In genomic region chr2:178477443-178478099, GRCh38 we compare ENCODE assay signal across 8 cellular contexts. TPM values are rescaled to one million over a fixed set of nuclear protein-coding genes. Genes with fewer than 3 reads are reported as not detected.
DNase-seq lines count a peak whose midpoint lies in the region; ATAC-seq and TF ChIP-seq lines count a peak whose summit lies in the region.

No MANE protein-coding gene starts in this region.

- DNase-seq in SIG-M5 treated with dmso at 0.1 percent for 504 hours (lab: John Stamatoyannopoulos, UW; ENCODE audit: unreplicated experiment) (peak; percentile 21), SIG-M5 (lab: John Stamatoyannopoulos, UW) (no peak), hepatic stellate cell (ENCODE audit: low spot score) (peak; percentile 9), NCI-H2081 treated with DMSO at 0.1 percent for 48 hours (lab: John Stamatoyannopoulos, UW) (no peak), posterior vena cava (ENCODE audit: low spot score) (no peak)

- peak overlapping the region; percentile 90 for H2AFZ ChIP-seq in SU-DHL-6 (ENCODE audit: low read depth, low read length, severe bottlenecking)

- H3F3A ChIP-seq in SU-DHL-6 (ENCODE audit: insufficient read depth), result peaks cover 21% of the 10 kb centered on the region

- H3K9ac ChIP-seq in SU-DHL-6 (ENCODE audit: low read length) (peak overlapping the region; percentile 75), subcutaneous abdominal adipose tissue (ENCODE audit: low read length in 5 of 5) (peak overlapping the region; percentile 68 to 95 (median 72))

- no peak for ATAC-seq in HG03039 (IDR thresholded peaks at IDR 0.05; ENCODE audit: unreplicated experiment)

- H3K4me3 ChIP-seq in SU-DHL-6 (ENCODE audit: insufficient read depth, low read length, poor library complexity, severe bottlenecking), result peak overlapping the region; percentile 83
- peak overlapping the region; percentile 85 to 99 (median 95) for H3K4me3 ChIP-seq in subcutaneous abdominal adipose tissue (ENCODE audit: low read depth in 1 of 5, low read length in 5 of 5)

- H3K4me2 ChIP-seq in SU-DHL-6 (ENCODE audit: low read depth, low read length, poor library complexity, severe bottlenecking), result peak overlapping the region; percentile 99

- no peak for TF ChIP-seq CTCF in SU-DHL-6 (IDR thresholded peaks at IDR 0.05; ENCODE audit: insufficient read depth, low read length, poor library complexity, severe bottlenecking)

- H3K4me1 ChIP-seq in subcutaneous abdominal adipose tissue (ENCODE audit: control insufficient read depth in 5 of 5, insufficient read depth in 5 of 5, low read length in 5 of 5), result peaks cover 3 to 41% (median 35%) of the 10 kb centered on the region in 5 donors

- H3K27ac ChIP-seq in SU-DHL-6 (ENCODE audit: low read depth, low read length), result peak overlapping the region; percentile 73; the same call in 1 of the 2 replicates
- peak overlapping the region; percentile 98 for H3K27ac ChIP-seq in subcutaneous abdominal adipose tissue (ENCODE audit: low read depth, low read length)

- no peaks in the 10 kb centered on the region for H3K27me3 ChIP-seq in SU-DHL-6 (ENCODE audit: low read length)
- no peaks in the 10 kb centered on the region for H3K27me3 ChIP-seq in subcutaneous abdominal adipose tissue (ENCODE audit: control insufficient read depth in 5 of 5, insufficient read depth in 4 of 5, low read length in 5 of 5)

- H4K20me1 ChIP-seq in SU-DHL-6 (ENCODE audit: low read depth, low read length), result no peaks in the 10 kb centered on the region

- H3K36me3 ChIP-seq in SU-DHL-6 (ENCODE audit: low read length) (no peaks in the 10 kb centered on the region), subcutaneous abdominal adipose tissue (ENCODE audit: control insufficient read depth in 5 of 5, insufficient read depth in 5 of 5, low read length in 5 of 5) (no peaks in the 10 kb centered on the region)

- no peaks in the 10 kb centered on the region for H3K9me2 ChIP-seq in SU-DHL-6 (replicated peaks; ENCODE audit: insufficient read depth, low read length)

- H3K79me2 ChIP-seq in SU-DHL-6 (ENCODE audit: insufficient read depth, low read length), result peaks cover 17% of the 10 kb centered on the region

- intact Hi-C loops in posterior vena cava (cut with DNase I), result loop anchor here in 1 of 2 donors (2.0 kb wide), 1 partner anchor 23 kb away; no protein-coding TSS in a partner anchor

- H3K9me3 ChIP-seq in SU-DHL-6 (ENCODE audit: insufficient read depth, low read length) (no peaks in the 10 kb centered on the region), subcutaneous abdominal adipose tissue (ENCODE audit: control insufficient read depth in 5 of 5, low read length in 5 of 5) (no peaks in the 10 kb centered on the region)

RNA-seq across cellular contexts. Expression of gene FKBP7, which starts 0.8 kb away (rescaled TPM):
- total RNA-seq in posterior vena cava, result 10 to 100 TPM; 15.0 to 30.4 TPM

RNA-seq across cellular contexts. Expression of gene PLEKHA3, which starts 2.7 kb away (rescaled TPM):
- 10 to 100 TPM; 37.2 to 45.1 TPM for total RNA-seq in posterior vena cava

RNA-seq across cellular contexts. Expression of gene PJVK, which starts 26.4 kb away (rescaled TPM):
- 1 to 10 TPM; 2.7 to 5.0 TPM for total RNA-seq in posterior vena cava

RNA-seq across cellular contexts. Expression of gene PRKRA, which starts 26.6 kb away (rescaled TPM):
- total RNA-seq in posterior vena cava, result 10 to 100 TPM; 51.0 to 58.9 TPM

Comparison
In these comparisons a context has a peak if more than half of its experiments do, and no peak if none do; other contexts are left out.
1. DNase-seq: peak in SIG-M5 treated with dmso at 0.1 percent for 504 hours (single experiment) and hepatic stellate cell (single experiment); none in SIG-M5 (single experiment), NCI-H2081 treated with DMSO at 0.1 percent for 48 hours (single experiment) and posterior vena cava (single experiment).